ENCODE assay signal across 24 cellular contexts in the genomic region with DNA sequence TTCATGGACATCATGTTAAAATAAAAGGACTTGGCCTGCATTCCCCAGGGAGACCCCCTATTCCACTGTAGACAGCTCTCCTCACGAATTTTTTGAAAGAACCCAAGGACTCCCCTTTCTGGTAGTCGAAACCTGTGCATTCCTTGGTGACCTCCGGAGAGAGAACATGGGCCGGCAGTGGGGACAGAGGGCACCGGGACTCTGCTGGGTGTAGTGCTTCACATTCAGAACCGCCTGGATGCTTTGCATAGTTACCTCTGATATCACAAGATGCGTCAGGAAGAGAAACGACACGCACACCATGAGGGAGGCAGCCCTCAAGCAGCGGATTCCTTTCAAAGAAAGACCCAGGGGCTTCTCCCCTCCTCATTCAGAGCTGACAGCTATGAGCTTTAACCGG. TPM values are rescaled to one million over a fixed set of nuclear protein-coding genes. Genes with fewer than 3 reads are reported as not detected.
DNase-seq lines count a peak whose midpoint lies in the region; ATAC-seq and TF ChIP-seq lines count a peak whose summit lies in the region.
"Had no signal": no experiment of that assay in that cellular context is flagged by ENCODE, and none has a peak within 500 bp of the region (broad histone marks: within the 10 kb centered on the region; RNA-seq: fewer than 3 reads in every experiment).

No MANE protein-coding gene starts in this region.

- no peaks in the 10 kb centered on the region for H3K9me3 ChIP-seq in PC-9 (ENCODE audit: insufficient read depth, low read depth)
- no peaks in the 10 kb centered on the region for H3K9me3 ChIP-seq in endodermal cell (ENCODE audit: control insufficient read depth, low read length)
- H3K9me3 ChIP-seq: MG63, pancreas, right lobe of liver, testis had no signal

- peaks cover 10% of the 10 kb centered on the region for H3K79me2 ChIP-seq in PC-9 (ENCODE audit: low read depth)

- H3K4me1 ChIP-seq in PC-9 (replicated peaks; ENCODE audit: insufficient read depth) (no peaks in the 10 kb centered on the region), endodermal cell (ENCODE audit: control insufficient read depth, insufficient read depth, low read length) (no peaks in the 10 kb centered on the region)
- H3K4me1 ChIP-seq: pancreas, right lobe of liver, testis had no signal

- H3K4me3 ChIP-seq in PC-9, result no peak overlapping the region
- no peak overlapping the region for H3K4me3 ChIP-seq in endodermal cell (ENCODE audit: low read length)
- H3K4me3 ChIP-seq: K562, MG63, pancreas, right lobe of liver, testis had no signal

- no peak overlapping the region for H3K4me3 Mint-ChIP-seq in endodermal cell
- H3K4me3 Mint-ChIP-seq in activated CD4-positive, alpha-beta T cell treated with anti-CD3 and anti-CD28 coated beads for 36 hours, result no peak overlapping the region
- H3K4me3 Mint-ChIP-seq: CD4-positive, alpha-beta memory T cell; naive thymus-derived CD4-positive, alpha-beta T cell had no signal

- in situ Hi-C loops in G401 (cut with HindIII; ENCODE audit: low sequenced_read_pairs), result no loop called here

- CTCF ChIA-PET in PC-9 (lab: Charles Lee), result interaction anchor here (0.6 kb wide), 2 partner anchors 45 to 1002 kb away, joined by 4 to 7 read pairs; a partner anchor contains a TSS
- CTCF ChIA-PET in activated CD4-positive, alpha-beta T cell treated with anti-CD3 and anti-CD28 coated beads for 36 hours (lab: Charles Lee), result interaction anchor here (0.8 to 2.4 kb wide), 3 partner anchors 11 to 45 kb away, joined by 4 to 15 read pairs (median 4); no protein-coding TSS in a partner anchor

- H3K27ac Mint-ChIP-seq in endodermal cell, result peak overlapping the region; percentile 91
- no peak overlapping the region for H3K27ac Mint-ChIP-seq in activated CD4-positive, alpha-beta T cell treated with anti-CD3 and anti-CD28 coated beads for 36 hours

- TSS peak; percentile 8 for BruUV-seq in PC-9 (replicated peaks; lab: Mats Ljungman, UMichigan)

- H3K9me3 Mint-ChIP-seq in endodermal cell, result peaks cover 6% of the 10 kb centered on the region
- H3K9me3 Mint-ChIP-seq in activated CD4-positive, alpha-beta T cell treated with anti-CD3 and anti-CD28 coated beads for 36 hours (ENCODE audit: low read depth), result no peaks in the 10 kb centered on the region
- H3K9me3 Mint-ChIP-seq: CD4-positive, alpha-beta memory T cell; naive thymus-derived CD4-positive, alpha-beta T cell had no signal

- peaks cover 7% of the 10 kb centered on the region; the same call in 1 of the 2 replicates for H3F3A ChIP-seq in PC-9 (ENCODE audit: insufficient read depth, low read depth)

- 66 to 88% methylated on average over 8 to 11 of the region's 11 CpGs for WGBS in endodermal cell (ENCODE audit: insufficient coverage in 1 of 2, insufficient read length in 1 of 2), 2 experiments

- H3K9me2 ChIP-seq in PC-9 (ENCODE audit: insufficient read depth), result no peaks in the 10 kb centered on the region

- H3K27me3 Mint-ChIP-seq in endodermal cell (ENCODE audit: insufficient read depth), result no peaks in the 10 kb centered on the region
- no peaks in the 10 kb centered on the region for H3K27me3 Mint-ChIP-seq in activated CD4-positive, alpha-beta T cell treated with anti-CD3 and anti-CD28 coated beads for 36 hours
- H3K27me3 Mint-ChIP-seq: CD4-positive, alpha-beta memory T cell; naive thymus-derived CD4-positive, alpha-beta T cell had no signal

- H3K4me1 Mint-ChIP-seq in endodermal cell, result peaks cover 6% of the 10 kb centered on the region
- H3K4me1 Mint-ChIP-seq in activated CD4-positive, alpha-beta T cell treated with anti-CD3 and anti-CD28 coated beads for 36 hours, result no peaks in the 10 kb centered on the region

- H3K9ac ChIP-seq in endodermal cell (ENCODE audit: extremely low read depth, low read length, poor library complexity, severe bottlenecking), result no peak overlapping the region

- peaks cover 48% of the 10 kb centered on the region for H3K36me3 Mint-ChIP-seq in endodermal cell (ENCODE audit: low read depth)
- H3K36me3 Mint-ChIP-seq in activated CD4-positive, alpha-beta T cell treated with anti-CD3 and anti-CD28 coated beads for 36 hours (ENCODE audit: low read depth), result peaks cover 9% of the 10 kb centered on the region

- TF ChIP-seq CTCF in PC-9 (conservative IDR thresholded peaks at IDR 0.05) (no peak), endodermal cell (conservative IDR thresholded peaks at IDR 0.05) (no peak)

- H3K36me3 ChIP-seq in PC-9 (ENCODE audit: low read depth), result peaks cover 23% of the 10 kb centered on the region
- peaks cover 43% of the 10 kb centered on the region for H3K36me3 ChIP-seq in endodermal cell (ENCODE audit: control insufficient read depth, insufficient read depth, low read length)

- no peak overlapping the region for H3K4me2 ChIP-seq in PC-9

- H2AFZ ChIP-seq in PC-9, result no peak overlapping the region

- DNase-seq in PC-9 (no peak), endodermal cell (peak; percentile 52), left lobe of liver (ENCODE audit: low spot score) (peak; percentile 37), sciatic nerve (ENCODE audit: low spot score) (no peak), amygdala (lab: John Stamatoyannopoulos, UW) (no peak), G401 (ENCODE audit: low spot score) (no peak)
- no peak for DNase-seq in activated CD4-positive, alpha-beta T cell treated with anti-CD3 and anti-CD28 coated beads for 36 hours
- DNase-seq: activated naive CD4-positive, alpha-beta T cell treated with anti-CD3 and anti-CD28 coated beads, Interleukin-2, amount 50 U/mL, for 16 hours; anterior cingulate cortex; CD4-positive, alpha-beta memory T cell; central memory CD4-positive, alpha-beta T cell; DMS153; glutamatergic neuron; MG63; naive thymus-derived CD4-positive, alpha-beta T cell; NCI-H1436; NCI-H510A; stimulated activated CD4-positive, alpha-beta T cell treated with anti-CD3 and anti-CD28 coated beads, Interleukin-4, amount 100 ng/mL, for 4 hours; stimulated activated naive CD4-positive, alpha-beta T cell; T-helper 2 cell; testis had no signal

- H4K20me1 ChIP-seq in PC-9 (ENCODE audit: insufficient read depth), result no peaks in the 10 kb centered on the region

- POLR2A ChIA-PET in PC-9 (lab: Charles Lee; ENCODE audit: unreplicated experiment), result no interaction called here
- POLR2A ChIA-PET in activated CD4-positive, alpha-beta T cell treated with anti-CD3 and anti-CD28 coated beads for 36 hours (lab: Charles Lee), result no interaction called here

- intact Hi-C loops in PC-9 (cut with micrococcal nuclease; ENCODE audit: unreplicated experiment), result no loop called here
- intact Hi-C loops in sciatic nerve (cut with DNase I), result loop anchor here (10.0 kb wide), 2 partner anchors 47 to 117 kb away; a partner anchor contains a TSS
- intact Hi-C loops in activated CD4-positive, alpha-beta T cell treated with anti-CD3 and anti-CD28 coated beads for 36 hours (cut with DNase I, micrococcal nuclease), result no loop called here

- H3K27ac ChIP-seq in PC-9, result no peak overlapping the region
- peak overlapping the region; percentile 53 for H3K27ac ChIP-seq in endodermal cell (ENCODE audit: low read depth, low read length)
- H3K27ac ChIP-seq: pancreas, right lobe of liver, testis had no signal

- no peaks in the 10 kb centered on the region for H3K27me3 ChIP-seq in PC-9 (ENCODE audit: insufficient read depth, low read depth)
- H3K27me3 ChIP-seq in endodermal cell (ENCODE audit: control insufficient read depth, insufficient read depth, low read length, poor library complexity, severe bottlenecking), result no peaks in the 10 kb centered on the region
- H3K27me3 ChIP-seq: MG63, pancreas, right lobe of liver, testis had no signal

- ATAC-seq in left lobe of liver (no peak), sciatic nerve (no peak)
- no peak for ATAC-seq in activated CD4-positive, alpha-beta T cell treated with anti-CD3 and anti-CD28 coated beads for 36 hours
- ATAC-seq: K562; naive thymus-derived CD4-positive, alpha-beta T cell; pancreas; right lobe of liver had no signal

RNA-seq across cellular contexts. Expression of a gene that starts 9.7 kb away (rescaled TPM):
- total RNA-seq in PC-9 (2021), result 73.6 and 81.5 TPM in 2 replicates
- total RNA-seq in endodermal cell, result 10 to 100 TPM; 88.9 to 93.3 TPM
- polyA plus RNA-seq in endodermal cell (2013, experiment 1 of 2), result 133 TPM
- 130 TPM for polyA plus RNA-seq in endodermal cell (2013, experiment 2 of 2)
- total RNA-seq in left lobe of liver, result 22.6 TPM
- 30.3 TPM for total RNA-seq in sciatic nerve
- total RNA-seq in activated CD4-positive, alpha-beta T cell treated with anti-CD3 and anti-CD28 coated beads for 36 hours, result 10 to 100 TPM; 13.7 to 15.6 TPM
- total RNA-seq in G401 (2014; rRNA removed; shearing (Covaris generic)), result 50.9 and 54.4 TPM in 2 replicates

Comparison
In these comparisons a context has a peak if more than half of its experiments do, and no peak if none do; other contexts are left out.
1. DNase-seq: peak in endodermal cell (single experiment) and left lobe of liver (single experiment); none in PC-9 (0 of 2), sciatic nerve (single experiment), activated CD4-positive, alpha-beta T cell treated with anti-CD3 and anti-CD28 coated beads for 36 hours (single experiment), amygdala (0 of 56) and G401 (single experiment).